28 cellular contexts compared by ENCODE assay signal in the genomic region with DNA sequence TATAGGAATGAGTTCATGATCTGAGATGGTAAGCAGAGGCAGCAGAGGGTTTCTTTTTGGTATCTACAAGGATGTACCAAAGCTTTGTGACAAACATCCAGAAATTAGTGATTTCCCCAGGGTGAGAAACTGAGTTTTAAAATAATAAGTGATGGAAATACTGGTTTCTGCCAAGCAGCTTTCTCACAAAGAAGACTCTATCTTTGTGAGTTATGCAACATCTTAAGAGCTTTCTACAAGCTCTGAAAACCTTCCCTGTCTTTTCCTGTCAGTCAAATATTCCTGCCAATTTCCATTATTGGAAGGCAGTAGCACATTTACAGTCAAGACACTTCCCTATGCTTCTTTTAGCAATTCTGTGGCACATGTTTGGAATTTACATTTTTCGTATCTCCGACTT.
"Had no signal": no experiment of that assay in that cellular context is flagged by ENCODE, and none has a peak within 500 bp of the region (broad histone marks: within the 10 kb centered on the region; RNA-seq: fewer than 3 reads in every experiment).

No MANE protein-coding gene starts in this region.

- H3K4me1 Mint-ChIP-seq: activated CD4-positive, alpha-beta memory T cell treated with anti-CD3 and anti-CD28 coated beads, Interleukin-2, amount 10 ng/mL, durations not matched to agents 7 days and 5 days; activated CD4-positive, alpha-beta T cell treated with anti-CD3 and anti-CD28 coated beads, Interleukin-2, amount 10 ng/mL, durations not matched to agents 7 days and 5 days; activated naive CD4-positive, alpha-beta T cell treated with anti-CD3 and anti-CD28 coated beads, Interleukin-2, amount 10 ng/mL, durations not matched to agents 7 days and 5 days; activated naive CD8-positive, alpha-beta T cell treated with anti-CD3 and anti-CD28 coated beads, Interleukin-2, amount 10 ng/mL, durations not matched to agents 7 days and 5 days; central memory CD8-positive, alpha-beta T cell had no signal

- H3K4me3 Mint-ChIP-seq: activated CD4-positive, alpha-beta memory T cell treated with anti-CD3 and anti-CD28 coated beads, Interleukin-2, amount 10 ng/mL, durations not matched to agents 7 days and 5 days; activated CD4-positive, alpha-beta T cell treated with anti-CD3 and anti-CD28 coated beads, Interleukin-2, amount 10 ng/mL, durations not matched to agents 7 days and 5 days; activated naive CD4-positive, alpha-beta T cell treated with anti-CD3 and anti-CD28 coated beads, Interleukin-2, amount 10 ng/mL, durations not matched to agents 7 days and 5 days; activated naive CD8-positive, alpha-beta T cell treated with anti-CD3 and anti-CD28 coated beads, Interleukin-2, amount 10 ng/mL, durations not matched to agents 7 days and 5 days; activated T-cell treated with anti-CD3 and anti-CD28 coated beads, Interleukin-2, amount 50 U/mL, for 24 hours; activated T-cell treated with anti-CD3 and anti-CD28 coated beads, Interleukin-2, amount 50 U/mL, for 72 hours; brain; central memory CD8-positive, alpha-beta T cell; dendritic cell treated with granulocyte-macrophage colony-stimulating factor and Interleukin-4, amounts not matched to agents 40 ng/mL and 50 ng/mL, for 4 days; endodermal cell had no signal

- DNase-seq: activated CD4-positive, alpha-beta memory T cell treated with anti-CD3 and anti-CD28 coated beads, Interleukin-2, amount 10 ng/mL, durations not matched to agents 7 days and 5 days; activated CD4-positive, alpha-beta T cell treated with anti-CD3 and anti-CD28 coated beads for 1 hour; activated CD4-positive, alpha-beta T cell treated with anti-CD3 and anti-CD28 coated beads for 4 hours; activated CD4-positive, alpha-beta T cell treated with anti-CD3 and anti-CD28 coated beads, Interleukin-2, amount 10 ng/mL, durations not matched to agents 7 days and 5 days; activated CD4-positive, alpha-beta T cell treated with anti-CD3 and anti-CD28 coated beads, Interleukin-2, amount 50 U/mL, for 4 hours; activated CD8-positive, alpha-beta memory T cell treated with anti-CD3 and anti-CD28 coated beads, Interleukin-2, amount 50 U/mL, for 48 hours; activated gamma-delta T cell; activated naive CD4-positive, alpha-beta T cell; activated naive CD4-positive, alpha-beta T cell treated with anti-CD3 and anti-CD28 coated beads, Interleukin-2, amount 10 ng/mL, durations not matched to agents 7 days and 5 days; activated naive CD8-positive, alpha-beta T cell treated with anti-CD3 and anti-CD28 coated beads, Interleukin-2, amount 10 ng/mL, durations not matched to agents 7 days and 5 days; activated T-cell treated with anti-CD3 and anti-CD28 coated beads for 4 hours; activated T-cell treated with anti-CD3 and anti-CD28 coated beads, Interleukin-2, amount 50 U/mL, for 24 hours; activated T-cell treated with anti-CD3 and anti-CD28 coated beads, Interleukin-2, amount 50 U/mL, for 72 hours; dorsolateral prefrontal cortex; effector memory CD4-positive, alpha-beta T cell; endodermal cell; foreskin fibroblast; T-helper 2 cell had no signal

- H3K9me3 Mint-ChIP-seq: activated CD4-positive, alpha-beta T cell treated with anti-CD3 and anti-CD28 coated beads, Interleukin-2, amount 10 ng/mL, durations not matched to agents 7 days and 5 days; activated naive CD4-positive, alpha-beta T cell treated with anti-CD3 and anti-CD28 coated beads, Interleukin-2, amount 50 U/mL, for 72 hours; activated naive CD8-positive, alpha-beta T cell treated with anti-CD3 and anti-CD28 coated beads, Interleukin-2, amount 10 ng/mL, durations not matched to agents 7 days and 5 days; dendritic cell treated with granulocyte-macrophage colony-stimulating factor and Interleukin-4, amounts not matched to agents 40 ng/mL and 50 ng/mL, for 4 days; endodermal cell had no signal

- FAIRE-seq: frontal cortex had no signal

- H3K27ac ChIP-seq: ascending aorta, breast epithelium, cardiac muscle cell, coronary artery, dorsolateral prefrontal cortex had no signal

- H3K27me3 ChIP-seq: ascending aorta, breast epithelium, cardiac muscle cell, dorsolateral prefrontal cortex had no signal

- H3K9me3 ChIP-seq: ascending aorta, breast epithelium had no signal

- H3K27ac Mint-ChIP-seq: activated CD4-positive, alpha-beta memory T cell treated with anti-CD3 and anti-CD28 coated beads, Interleukin-2, amount 10 ng/mL, durations not matched to agents 7 days and 5 days; activated CD4-positive, alpha-beta T cell treated with anti-CD3 and anti-CD28 coated beads, Interleukin-2, amount 10 ng/mL, durations not matched to agents 7 days and 5 days; activated naive CD4-positive, alpha-beta T cell treated with anti-CD3 and anti-CD28 coated beads, Interleukin-2, amount 10 ng/mL, durations not matched to agents 7 days and 5 days; activated naive CD4-positive, alpha-beta T cell treated with anti-CD3 and anti-CD28 coated beads, Interleukin-2, amount 50 U/mL, for 72 hours; activated naive CD8-positive, alpha-beta T cell treated with anti-CD3 and anti-CD28 coated beads, Interleukin-2, amount 10 ng/mL, durations not matched to agents 7 days and 5 days; activated T-cell treated with anti-CD3 and anti-CD28 coated beads, Interleukin-2, amount 50 U/mL, for 24 hours; activated T-cell treated with anti-CD3 and anti-CD28 coated beads, Interleukin-2, amount 50 U/mL, for 72 hours; brain; dendritic cell treated with granulocyte-macrophage colony-stimulating factor and Interleukin-4, amounts not matched to agents 40 ng/mL and 50 ng/mL, for 4 days; endodermal cell had no signal

- H3K4me1 ChIP-seq: breast epithelium had no signal

- H3K4me3 ChIP-seq: ascending aorta, breast epithelium, cardiac muscle cell, coronary artery, dorsolateral prefrontal cortex had no signal

- H3K27me3 Mint-ChIP-seq: activated CD4-positive, alpha-beta memory T cell treated with anti-CD3 and anti-CD28 coated beads, Interleukin-2, amount 10 ng/mL, durations not matched to agents 7 days and 5 days; activated CD4-positive, alpha-beta T cell treated with anti-CD3 and anti-CD28 coated beads, Interleukin-2, amount 10 ng/mL, durations not matched to agents 7 days and 5 days; activated naive CD4-positive, alpha-beta T cell treated with anti-CD3 and anti-CD28 coated beads, Interleukin-2, amount 10 ng/mL, durations not matched to agents 7 days and 5 days; activated naive CD8-positive, alpha-beta T cell treated with anti-CD3 and anti-CD28 coated beads, Interleukin-2, amount 10 ng/mL, durations not matched to agents 7 days and 5 days; activated T-cell treated with anti-CD3 and anti-CD28 coated beads, Interleukin-2, amount 50 U/mL, for 24 hours; brain; central memory CD8-positive, alpha-beta T cell; dendritic cell treated with granulocyte-macrophage colony-stimulating factor and Interleukin-4, amounts not matched to agents 40 ng/mL and 50 ng/mL, for 4 days had no signal

- ATAC-seq: activated naive CD4-positive, alpha-beta T cell treated with anti-CD3 and anti-CD28 coated beads, Interleukin-2, amount 50 U/mL, for 72 hours; activated T-cell treated with anti-CD3 and anti-CD28 coated beads, Interleukin-2, amount 50 U/mL, for 72 hours; esophagus mucosa had no signal

- H3K36me3 Mint-ChIP-seq: activated naive CD4-positive, alpha-beta T cell treated with anti-CD3 and anti-CD28 coated beads, Interleukin-2, amount 10 ng/mL, durations not matched to agents 7 days and 5 days; activated naive CD4-positive, alpha-beta T cell treated with anti-CD3 and anti-CD28 coated beads, Interleukin-2, amount 50 U/mL, for 72 hours; activated naive CD8-positive, alpha-beta T cell treated with anti-CD3 and anti-CD28 coated beads, Interleukin-2, amount 10 ng/mL, durations not matched to agents 7 days and 5 days; brain had no signal

- H3K36me3 ChIP-seq: ascending aorta, breast epithelium, cardiac muscle cell had no signal
